ENCODE assay signal across 19 cellular contexts in the genomic region with DNA sequence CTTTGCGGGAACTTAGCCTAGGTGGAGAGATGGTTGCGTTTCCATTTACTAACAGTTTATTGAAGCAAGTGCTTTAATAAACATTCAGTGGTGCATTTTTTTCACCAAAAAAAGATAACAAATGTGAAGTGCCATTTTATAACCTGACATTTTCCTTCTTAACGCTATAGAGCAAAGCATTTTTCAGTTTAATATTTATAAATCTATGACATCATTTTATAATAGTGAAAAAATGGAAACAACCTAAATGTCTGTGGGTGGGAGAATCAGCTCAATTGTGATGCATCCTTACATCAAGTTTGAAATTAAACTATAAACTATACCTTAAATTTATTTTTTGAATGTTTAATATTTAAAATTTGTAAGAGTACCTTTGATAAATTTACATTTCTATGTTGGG.
"Had no signal": no experiment of that assay in that cellular context is flagged by ENCODE, and none has a peak within 500 bp of the region (broad histone marks: within the 10 kb centered on the region; RNA-seq: fewer than 3 reads in every experiment).

No MANE protein-coding gene starts in this region.

- H3K9me3 Mint-ChIP-seq: mesothelial cell of epicardium had no signal

- H3K9me3 ChIP-seq: colonic mucosa, esophagus muscularis mucosa, heart right ventricle, left lung, lower lobe of right lung, mucosa of descending colon had no signal

- H3K27ac ChIP-seq: colonic mucosa, dorsolateral prefrontal cortex, esophagus muscularis mucosa, foreskin keratinocyte, heart right ventricle, left lung, lower lobe of right lung had no signal

- H3K27ac Mint-ChIP-seq: mesothelial cell of epicardium had no signal

- H3K4me3 ChIP-seq: colonic mucosa, dorsolateral prefrontal cortex, esophagus muscularis mucosa, heart right ventricle, left lung, lower lobe of right lung, mucosa of descending colon had no signal

- H3K27me3 ChIP-seq: colonic mucosa, foreskin keratinocyte had no signal

- H3K4me1 Mint-ChIP-seq: mesothelial cell of epicardium had no signal

- H3K4me1 ChIP-seq: colonic mucosa, foreskin keratinocyte, lower lobe of right lung had no signal

- H3K36me3 ChIP-seq: colonic mucosa, esophagus muscularis mucosa, heart right ventricle, left lung, lower lobe of right lung had no signal

- H3K36me3 Mint-ChIP-seq: mesothelial cell of epicardium had no signal

- DNase-seq: cerebellar nuclear complex; colonic mucosa; cortex of kidney; dermis blood vessel endothelial cell; dorsolateral prefrontal cortex; effector CD4-positive, alpha-beta T cell; effector memory CD4-positive, alpha-beta T cell; foreskin keratinocyte; glutamatergic neuron; head of caudate nucleus; heart right ventricle; left cardiac atrium; left lung; left ventricle myocardium superior; lower lobe of right lung; mesenchymal stem cell; mucosa of descending colon had no signal

- H3K4me3 Mint-ChIP-seq: mesothelial cell of epicardium had no signal
